In genomic region chr1:198929961-198930599, GRCh38 we compare ENCODE assay signal across 8 cellular contexts.
A peak's percentile ranks its signal among the peaks of the same experiment; 100 is the strongest.
DNase-seq lines count a peak whose midpoint lies in the region; ATAC-seq and TF ChIP-seq lines count a peak whose summit lies in the region.

No MANE protein-coding gene starts in this region.

- TF ChIP-seq CTCF in fibroblast of the aortic adventitia (IDR thresholded peaks at IDR 0.05; ENCODE audit: insufficient read depth, low read length) (no peak), sigmoid colon (IDR thresholded peaks at IDR 0.05) (no peak)

- ATAC-seq in GM21367 (IDR thresholded peaks at IDR 0.05; ENCODE audit: unreplicated experiment), result peak; percentile 37

- peaks cover 44% of the 10 kb centered on the region for H3K4me1 Mint-ChIP-seq in T-helper 1 cell treated with Interleukin-12 subunit alpha and Interleukin-12 subunit beta and Interleukin-4 antibody, amounts not matched to agents 30 μg/mL and 1 μg/mL, for 36 hours (ENCODE audit: low read depth)

- peak overlapping the region; percentile 80 for H3K4me3 Mint-ChIP-seq in T-helper 1 cell treated with Interleukin-12 subunit alpha and Interleukin-12 subunit beta and Interleukin-4 antibody, amounts not matched to agents 30 μg/mL and 1 μg/mL, for 36 hours

- no peak for TF ChIP-seq POLR2A in sigmoid colon (IDR thresholded peaks at IDR 0.05)

- 37 to 72% methylated on average over 9 of the region's 9 CpGs for WGBS in sigmoid colon, 2 donors

- no peaks in the 10 kb centered on the region for H3K36me3 ChIP-seq in sigmoid colon

- intact Hi-C loops in sigmoid colon (cut with DNase I), result no loop called here

- peak overlapping the region in 3 of 4 donors; percentile 2 to 32 (median 14) for H3K27ac ChIP-seq in sigmoid colon

- H3K4me3 ChIP-seq in fibroblast of the aortic adventitia (ENCODE audit: low read depth, low read length) (peak overlapping the region; percentile 1), sigmoid colon (peak overlapping the region in 2 of 4 donors; percentile 13 to 15)

- H3K27me3 ChIP-seq in sigmoid colon, result no peaks in the 10 kb centered on the region

- no peaks in the 10 kb centered on the region for H3K9me3 Mint-ChIP-seq in T-helper 1 cell treated with Interleukin-12 subunit alpha and Interleukin-12 subunit beta and Interleukin-4 antibody, amounts not matched to agents 30 μg/mL and 1 μg/mL, for 36 hours

- in situ Hi-C loops in Caki2 (cut with HindIII; ENCODE audit: low pct_unique_long_range_greater_than_20kb, low sequenced_read_pairs) (no loop called here), KBM-7 (cut with MboI; ENCODE audit: low pct_unique_long_range_greater_than_20kb, low sequenced_read_pairs) (no loop called here)

- DNase-seq in Caki2 (ENCODE audit: low read depth), result peak; percentile 70
- peak; percentile 82 for DNase-seq in KBM-7
- DNase-seq in fibroblast of the aortic adventitia (ENCODE audit: low read depth), result no peak
- DNase-seq in sigmoid colon, result no peak
- no peak for DNase-seq in islet precursor cell
- no peak for DNase-seq in AG08396 (ENCODE audit: low spot score)

- H3K9me3 ChIP-seq in sigmoid colon, result no peaks in the 10 kb centered on the region

- no peak for TF ChIP-seq EP300 in sigmoid colon (IDR thresholded peaks at IDR 0.05)

- peaks cover 19% of the 10 kb centered on the region for H3K36me3 Mint-ChIP-seq in T-helper 1 cell treated with Interleukin-12 subunit alpha and Interleukin-12 subunit beta and Interleukin-4 antibody, amounts not matched to agents 30 μg/mL and 1 μg/mL, for 36 hours (ENCODE audit: low read depth)

- no peaks in the 10 kb centered on the region for H3K27me3 Mint-ChIP-seq in T-helper 1 cell treated with Interleukin-12 subunit alpha and Interleukin-12 subunit beta and Interleukin-4 antibody, amounts not matched to agents 30 μg/mL and 1 μg/mL, for 36 hours (ENCODE audit: low read depth)

- peak overlapping the region; percentile 85 for H3K27ac Mint-ChIP-seq in T-helper 1 cell treated with Interleukin-12 subunit alpha and Interleukin-12 subunit beta and Interleukin-4 antibody, amounts not matched to agents 30 μg/mL and 1 μg/mL, for 36 hours

- peaks cover 0 to 8% (median 6%) of the 10 kb centered on the region in 4 donors for H3K4me1 ChIP-seq in sigmoid colon

Comparison
In these comparisons a context has a peak if more than half of its experiments do, and no peak if none do; other contexts are left out.
1. DNase-seq: peak in Caki2 (single experiment) and KBM-7 (single experiment); none in fibroblast of the aortic adventitia (single experiment), sigmoid colon (single experiment), islet precursor cell (single experiment) and AG08396 (single experiment).